ENCODE assay signal across 8 cellular contexts in genomic region chr11:71863978-71864627, GRCh38. TPM values are rescaled to one million over a fixed set of nuclear protein-coding genes. Genes with fewer than 3 reads are reported as not detected.
DNase-seq lines count a peak whose midpoint lies in the region; TF ChIP-seq lines count a peak whose summit lies in the region.
"Not testable (repeated sequence)": the region's sequence is repeated elsewhere in the genome, so short reads cannot be mapped to it uniquely, and the experiment has no call there.

No MANE protein-coding gene starts in this region.

- not testable (repeated sequence) for H3K36me3 Mint-ChIP-seq in MCF 10A (ENCODE audit: insufficient read depth, unreplicated experiment); neural crest cell (ENCODE audit: low read depth)

- not testable (repeated sequence) for H3K27ac ChIP-seq in A673 (ENCODE audit: low read depth, low read length, poor library complexity, severe bottlenecking); cardiac muscle cell

- DNase-seq in A673 (ENCODE audit: low spot score) (peak; percentile 80), Kasumi-1 (lab: John Stamatoyannopoulos, UW) (peak; percentile 65 to 79), NCI-H526 treated with DMSO at 0.1 percent for 48 hours (lab: John Stamatoyannopoulos, UW) (peak; percentile 54), T1000 (lab: John Stamatoyannopoulos, UW) (peak; percentile 8), MCF 10A (ENCODE audit: unreplicated experiment) (peak; percentile 66), cardiac muscle cell (ENCODE audit: low read depth in 1 of 2, low spot score in 1 of 2) (peak; percentile 71 to 77), neural crest cell (ENCODE audit: low read depth, low spot score) (peak; percentile 25)
- not testable (repeated sequence) for DNase-seq in GM10266 (ENCODE audit: extremely low spot score)

- not testable (repeated sequence) for H3K27me3 ChIP-seq in A673 (replicated peaks; ENCODE audit: insufficient read depth, low read depth, low read length, poor library complexity); cardiac muscle cell

- TF ChIP-seq CTCF in A673 (conservative IDR thresholded peaks at IDR 0.05; ENCODE audit: low read depth, low read length) = peak; percentile 67
- peak; percentile 69 for TF ChIP-seq CTCF in GM10266 (IDR thresholded peaks at IDR 0.05; ENCODE audit: control insufficient read depth, insufficient read depth, low read depth, missing control alignments)
- peak; percentile 75 for TF ChIP-seq CTCF in MCF 10A (IDR thresholded peaks at IDR 0.05; ENCODE audit: unreplicated experiment)
- TF ChIP-seq CTCF in cardiac muscle cell (IDR thresholded peaks at IDR 0.05; ENCODE audit: low read depth, low read length) = peak; percentile 69
- peak; percentile 64 for TF ChIP-seq CTCF in neural crest cell (conservative IDR thresholded peaks at IDR 0.05)

- not testable (repeated sequence) for H3K4me3 ChIP-seq in A673 (ENCODE audit: low read depth, low read length, poor library complexity, severe bottlenecking); cardiac muscle cell

- H3K9me3 ChIP-seq in A673 (ENCODE audit: low read depth, low read length, poor library complexity, severe bottlenecking); cardiac muscle cell (ENCODE audit: low read depth): not testable (repeated sequence)

- not testable (repeated sequence) for BruUV-seq in A673 (replicated peaks; lab: Mats Ljungman, UMichigan); MCF 10A (replicated peaks; lab: Mats Ljungman, UMichigan)

- CTCF ChIA-PET in A673 (lab: Charles Lee); MCF 10A (lab: Yijun Ruan, JAX): not testable (repeated sequence)

- H3K27me3 Mint-ChIP-seq in MCF 10A (ENCODE audit: insufficient read depth, unreplicated experiment); neural crest cell (ENCODE audit: low read depth): not testable (repeated sequence)

- not testable (repeated sequence) for H3K9me3 Mint-ChIP-seq in MCF 10A (ENCODE audit: unreplicated experiment); neural crest cell

- H3K27ac Mint-ChIP-seq in MCF 10A (ENCODE audit: low read depth, unreplicated experiment); neural crest cell (ENCODE audit: unreplicated experiment): not testable (repeated sequence)

- intact Hi-C loops in A673 (cut with micrococcal nuclease; ENCODE audit: unreplicated experiment); MCF 10A (cut with micrococcal nuclease): not testable (repeated sequence)

- not testable (repeated sequence) for H3K4me1 ChIP-seq in A673 (ENCODE audit: insufficient read depth, low read length, poor library complexity, severe bottlenecking); cardiac muscle cell (ENCODE audit: low read depth)

- POLR2A ChIA-PET in A673 (lab: Charles Lee; ENCODE audit: low non-redundant PET); MCF 10A (lab: Yijun Ruan, JAX): not testable (repeated sequence)

- not testable (repeated sequence) for H3K4me3 Mint-ChIP-seq in MCF 10A (ENCODE audit: unreplicated experiment); neural crest cell

- not testable (repeated sequence) for H3K36me3 ChIP-seq in A673 (ENCODE audit: insufficient read depth, low read length, poor library complexity, severe bottlenecking); cardiac muscle cell

- H3K4me1 Mint-ChIP-seq in MCF 10A (ENCODE audit: insufficient read depth, unreplicated experiment); neural crest cell: not testable (repeated sequence)

RNA-seq across cellular contexts. Expression of gene DEFB131B, which starts 14.2 kb away (rescaled TPM):
- total RNA-seq in A673 (2021) = not detected in 2 replicates
- not detected in 2 replicates for total RNA-seq in MCF 10A (2022)
- total RNA-seq in cardiac muscle cell = not detected in 2 replicates
- not detected in 2 replicates for polyA plus RNA-seq in cardiac muscle cell
- total RNA-seq in neural crest cell = not detected in 2 replicates

RNA-seq across cellular contexts. Expression of gene DEFB108B, which starts 31.1 kb away (rescaled TPM):
- total RNA-seq in A673 (2021) = not detected in 2 replicates
- total RNA-seq in MCF 10A (2022) = not detected in 2 replicates
- total RNA-seq in cardiac muscle cell = not detected in 2 replicates
- polyA plus RNA-seq in cardiac muscle cell = 0.41 TPM in 1 of 2 replicates, not detected in the other
- total RNA-seq in neural crest cell = not detected in 2 replicates
